ENCODE assay signal across 9 cellular contexts in the genomic region with DNA sequence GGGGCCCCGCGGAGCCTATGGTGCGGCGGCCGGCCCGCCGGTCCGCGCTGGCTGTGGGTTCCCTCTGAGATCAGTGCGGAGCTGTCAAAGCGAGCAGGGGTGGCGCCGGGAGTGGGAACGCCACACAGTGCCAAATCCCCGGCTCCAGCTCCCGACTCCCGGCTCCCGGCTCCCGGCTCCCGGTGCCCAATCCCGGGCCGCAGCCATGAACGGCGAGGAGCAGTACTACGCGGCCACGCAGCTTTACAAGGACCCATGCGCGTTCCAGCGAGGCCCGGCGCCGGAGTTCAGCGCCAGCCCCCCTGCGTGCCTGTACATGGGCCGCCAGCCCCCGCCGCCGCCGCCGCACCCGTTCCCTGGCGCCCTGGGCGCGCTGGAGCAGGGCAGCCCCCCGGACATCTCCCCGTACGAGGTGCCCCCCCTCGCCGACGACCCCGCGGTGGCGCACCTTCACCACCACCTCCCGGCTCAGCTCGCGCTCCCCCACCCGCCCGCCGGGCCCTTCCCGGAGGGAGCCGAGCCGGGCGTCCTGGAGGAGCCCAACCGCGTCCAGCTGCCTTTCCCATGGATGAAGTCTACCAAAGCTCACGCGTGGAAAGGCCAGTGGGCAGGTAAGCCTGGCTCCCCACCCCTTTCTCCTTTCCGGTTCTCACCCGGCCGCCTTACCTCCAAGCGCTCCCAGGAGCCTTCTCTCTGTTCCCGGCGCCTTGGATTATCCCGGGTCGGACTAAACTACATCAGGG. TPM values are rescaled to one million over a fixed set of nuclear protein-coding genes. Genes with fewer than 3 reads are reported as not detected.
DNase-seq lines count a peak whose midpoint lies in the region; ATAC-seq and TF ChIP-seq lines count a peak whose summit lies in the region.
"Had no signal": no experiment of that assay in that cellular context is flagged by ENCODE, and none has a peak within 500 bp of the region (broad histone marks: within the 10 kb centered on the region; RNA-seq: fewer than 3 reads in every experiment).

A gene (plus strand): TSS at position 67 of the 743 bp plus-strand sequence. CDS start 139 bp downstream, at position 206.

- H3K4me1 Mint-ChIP-seq in progenitor cell of endocrine pancreas (ENCODE audit: low read depth): peaks cover 33% of the 10 kb centered on the region

- no peaks in the 10 kb centered on the region for H3K4me1 ChIP-seq in MM.1S (ENCODE audit: low read length)

- no peaks in the 10 kb centered on the region for H3K79me2 ChIP-seq in MM.1S (ENCODE audit: low read length)

- no peaks in the 10 kb centered on the region for H3K36me3 ChIP-seq in MM.1S (replicated peaks; ENCODE audit: insufficient read depth, low read length)

- H3K9ac ChIP-seq in MM.1S (ENCODE audit: low read length): no peak within 1 kb of the TSS

- no peaks in the 10 kb centered on the region for H3K9me3 Mint-ChIP-seq in progenitor cell of endocrine pancreas (ENCODE audit: low read depth)

- H4K20me1 ChIP-seq in MM.1S (ENCODE audit: insufficient read depth, low read length): no peaks in the 10 kb centered on the region

- no peaks in the 10 kb centered on the region for H3K9me3 ChIP-seq in MM.1S (replicated peaks; ENCODE audit: insufficient read depth, low read length)

- no peaks in the 10 kb centered on the region for H3K27me3 Mint-ChIP-seq in progenitor cell of endocrine pancreas

- H3K9me2 ChIP-seq in MM.1S (replicated peaks; ENCODE audit: insufficient read depth, low read length): no peaks in the 10 kb centered on the region

- no peaks in the 10 kb centered on the region for H3F3A ChIP-seq in MM.1S (ENCODE audit: insufficient read depth, low read length)

- no peak within 1 kb of the TSS for H3K4me2 ChIP-seq in MM.1S (ENCODE audit: low read depth, low read length)

- ATAC-seq in esophagus mucosa (peak; percentile 68), GM18907 (IDR thresholded peaks at IDR 0.05; ENCODE audit: unreplicated experiment) (no peak), GM19395 (IDR thresholded peaks at IDR 0.05; ENCODE audit: unreplicated experiment) (no peak)

- DNase-seq in NCI-H2196 (lab: John Stamatoyannopoulos, UW; ENCODE audit: unreplicated experiment) (peak; percentile 52), NCI-H2196 treated with DMSO at 0.1 percent for 48 hours (lab: John Stamatoyannopoulos, UW; ENCODE audit: unreplicated experiment) (no peak), NCI-H524 treated with DMSO at 0.1 percent for 48 hours (lab: John Stamatoyannopoulos, UW) (peak; percentile 50), progenitor cell of endocrine pancreas (ENCODE audit: low spot score, unreplicated experiment) (peak; percentile 83), MM.1S (no peak)

- no peak for TF ChIP-seq CTCF in progenitor cell of endocrine pancreas (IDR thresholded peaks at IDR 0.05; ENCODE audit: unreplicated experiment)
- TF ChIP-seq CTCF in MM.1S (IDR thresholded peaks at IDR 0.05; ENCODE audit: low read length): no peak

- H3K4me3 ChIP-seq in MM.1S (ENCODE audit: low read length): no peak within 1 kb of the TSS

- no peak within 1 kb of the TSS for H2AFZ ChIP-seq in MM.1S (ENCODE audit: low read length)

- no peak within 1 kb of the TSS for H3K27ac ChIP-seq in MM.1S (ENCODE audit: low read length)

- peaks cover 29% of the 10 kb centered on the region for H3K27me3 ChIP-seq in MM.1S (replicated peaks; ENCODE audit: insufficient read depth, low read length)

- H3K4me3 Mint-ChIP-seq in progenitor cell of endocrine pancreas (ENCODE audit: low read depth): peak within 1 kb of the TSS; percentile 99

- H3K27ac Mint-ChIP-seq in progenitor cell of endocrine pancreas: peak within 1 kb of the TSS; percentile 100
- H3K27ac Mint-ChIP-seq: CD4-positive, CD25-positive, alpha-beta regulatory T cell had no signal

- peaks cover 37% of the 10 kb centered on the region for H3K36me3 Mint-ChIP-seq in progenitor cell of endocrine pancreas (ENCODE audit: insufficient read depth)
- H3K36me3 Mint-ChIP-seq: CD4-positive, CD25-positive, alpha-beta regulatory T cell had no signal

RNA-seq across cellular contexts. Expression of the gene that starts here (rescaled TPM):
- total RNA-seq in esophagus mucosa (not detected), progenitor cell of endocrine pancreas (260 and 303 TPM in 2 replicates)
- total RNA-seq: CD4-positive, CD25-positive, alpha-beta regulatory T cell had no signal

Comparison
In these comparisons a context has a peak if more than half of its experiments do, and no peak if none do; other contexts are left out.
1. RNA of the gene that starts here (total RNA-seq): 260 to 303 TPM in progenitor cell of endocrine pancreas; not detected in esophagus mucosa (single experiment); every median in the first group is over 100 times any median in the second.
2. DNase-seq: peak in NCI-H2196 (single experiment), NCI-H524 treated with DMSO at 0.1 percent for 48 hours (single experiment) and progenitor cell of endocrine pancreas (single experiment); none in NCI-H2196 treated with DMSO at 0.1 percent for 48 hours (single experiment) and MM.1S (single experiment).
3. Peak in ATAC-seq in esophagus mucosa; RNA of the gene not detected or under 1 TPM.